In the genomic region with DNA sequence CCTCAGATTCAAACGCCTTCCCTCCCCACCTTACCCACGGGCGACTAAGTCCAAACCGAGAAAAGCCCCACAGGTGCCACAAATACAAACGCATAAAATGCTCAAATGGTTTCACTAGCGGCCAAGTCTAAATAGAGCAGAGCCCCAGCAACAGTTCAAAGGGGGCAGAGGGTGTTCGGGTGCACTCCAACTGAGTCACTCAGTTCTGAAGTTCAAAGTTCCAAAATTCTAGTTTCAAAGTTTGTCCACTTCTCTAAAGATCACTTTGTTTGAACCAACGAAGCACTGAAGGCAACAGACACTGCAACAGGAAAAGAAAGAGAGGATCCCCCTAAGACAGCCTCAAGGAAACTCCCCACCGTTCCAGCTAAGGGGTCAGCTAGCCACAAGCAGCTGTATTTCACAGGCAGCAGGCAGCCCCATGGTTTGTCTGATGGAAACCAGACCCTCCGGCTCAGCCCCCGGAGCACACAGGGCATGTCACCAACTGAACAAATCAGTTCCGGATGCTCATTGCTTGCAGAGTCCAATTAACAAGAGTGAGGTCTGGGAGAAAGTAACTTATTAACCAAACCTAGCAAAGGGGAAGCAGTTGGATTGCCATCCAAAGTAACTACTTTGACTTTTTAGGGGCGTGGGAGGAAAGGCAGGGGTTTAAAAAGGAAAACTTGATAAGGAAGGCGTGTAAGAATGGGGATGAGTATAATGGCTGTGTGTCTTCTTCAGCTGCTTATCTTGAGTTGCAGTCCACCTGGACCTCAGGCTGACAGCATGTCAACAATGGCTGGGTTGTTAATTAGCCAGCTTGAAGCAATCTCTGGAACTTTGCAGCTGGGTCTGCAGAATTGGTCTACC, we compare ENCODE assay signal across 26 cellular contexts.
DNase-seq lines count a peak whose midpoint lies in the region; ATAC-seq and TF ChIP-seq lines count a peak whose summit lies in the region.
"Had no signal": no experiment of that assay in that cellular context is flagged by ENCODE, and none has a peak within 500 bp of the region (broad histone marks: within the 10 kb centered on the region; RNA-seq: fewer than 3 reads in every experiment).

No MANE protein-coding gene starts in this region.

- peak overlapping the region; percentile 5 for H2AFZ ChIP-seq in hepatocyte

- H3K4me1 ChIP-seq in Caco-2 (peaks cover 13% of the 10 kb centered on the region), hepatocyte (ENCODE audit: insufficient read depth) (no peaks in the 10 kb centered on the region)
- H3K4me1 ChIP-seq: SJCRH30, thyroid gland had no signal

- BruUV-seq in Caco-2 (replicated peaks; lab: Mats Ljungman, UMichigan), result no TSS peak

- no peaks in the 10 kb centered on the region for H3K79me2 ChIP-seq in hepatocyte

- no peak overlapping the region for H3K27ac Mint-ChIP-seq in Caco-2 (ENCODE audit: unreplicated experiment)
- H3K27ac Mint-ChIP-seq in nephron progenitor cell, result peak overlapping the region; percentile 93
- H3K27ac Mint-ChIP-seq: activated CD8-positive, alpha-beta T cell treated with anti-CD3 and anti-CD28 coated beads, Interleukin-2, amount 10 ng/mL, durations not matched to agents 7 days and 5 days; activated naive CD4-positive, alpha-beta T cell treated with anti-CD3 and anti-CD28 coated beads, Interleukin-2, amount 50 U/mL, for 24 hours; H9; stimulated activated memory B cell treated with anti-CD40 and anti-IgM and Interleukin-4, amounts not matched to agents 10 μg/mL and 1 μg/mL and 100 μg/mL, for 72 hours had no signal

- H3K27me3 Mint-ChIP-seq in Caco-2 (ENCODE audit: insufficient read depth, unreplicated experiment) (no peaks in the 10 kb centered on the region), nephron progenitor cell (ENCODE audit: low read depth, poor library complexity) (no peaks in the 10 kb centered on the region)
- H3K27me3 Mint-ChIP-seq: activated naive CD4-positive, alpha-beta T cell treated with anti-CD3 and anti-CD28 coated beads, Interleukin-2, amount 50 U/mL, for 24 hours; stimulated activated memory B cell treated with anti-CD40 and anti-IgM and Interleukin-4, amounts not matched to agents 10 μg/mL and 1 μg/mL and 100 μg/mL, for 72 hours had no signal

- no peaks in the 10 kb centered on the region for H3K36me3 ChIP-seq in Caco-2 (ENCODE audit: control insufficient read depth, insufficient read depth, low read length)
- H3K36me3 ChIP-seq in hepatocyte (replicated peaks; ENCODE audit: insufficient read depth, low read depth), result no peaks in the 10 kb centered on the region
- H3K36me3 ChIP-seq in H7 (replicated peaks; ENCODE audit: control insufficient read depth, insufficient read depth, low read length), result no peaks in the 10 kb centered on the region
- H3K36me3 ChIP-seq: SJCRH30, thyroid gland had no signal

- H3K4me3 Mint-ChIP-seq in Caco-2 (ENCODE audit: unreplicated experiment) (peak overlapping the region; percentile 59), nephron progenitor cell (peak overlapping the region; percentile 67)
- H3K4me3 Mint-ChIP-seq: activated CD8-positive, alpha-beta T cell treated with anti-CD3 and anti-CD28 coated beads, Interleukin-2, amount 10 ng/mL, durations not matched to agents 7 days and 5 days; activated naive CD4-positive, alpha-beta T cell treated with anti-CD3 and anti-CD28 coated beads, Interleukin-2, amount 50 U/mL, for 24 hours; activated T-cell treated with anti-CD3 and anti-CD28 coated beads, Interleukin-2, amount 50 U/mL, for 4 hours; brain; H9; stimulated activated memory B cell treated with anti-CD40 and anti-IgM and Interleukin-4, amounts not matched to agents 10 μg/mL and 1 μg/mL and 100 μg/mL, for 72 hours had no signal

- H3K9me3 ChIP-seq in Caco-2 (no peaks in the 10 kb centered on the region), hepatocyte (ENCODE audit: low read depth) (no peaks in the 10 kb centered on the region)
- H3K9me3 ChIP-seq: SJCRH30, thyroid gland had no signal

- CTCF ChIA-PET in Caco-2 (lab: Charles Lee), result no interaction called here

- H3K4me3 ChIP-seq in Caco-2 (ENCODE audit: low read depth, low read length) (peak overlapping the region; percentile 24), hepatocyte (peak overlapping the region; percentile 9), H7 (ENCODE audit: insufficient read depth, low read depth, low read length) (no peak overlapping the region)
- H3K4me3 ChIP-seq: SJCRH30, thyroid gland had no signal

- ATAC-seq in GM19452 (IDR thresholded peaks at IDR 0.05; ENCODE audit: unreplicated experiment) (no peak), HG03460 (IDR thresholded peaks at IDR 0.05; ENCODE audit: unreplicated experiment) (no peak)
- ATAC-seq: activated CD8-positive, alpha-beta T cell treated with anti-CD3 and anti-CD28 coated beads, Interleukin-2, amount 10 ng/mL, durations not matched to agents 7 days and 5 days; activated T-cell treated with anti-CD3 and anti-CD28 coated beads, Interleukin-2, amount 50 U/mL, for 4 hours; stimulated activated memory B cell treated with anti-CD40 and anti-IgM and Interleukin-4, amounts not matched to agents 10 μg/mL and 1 μg/mL and 100 μg/mL, for 72 hours had no signal

- peak overlapping the region; percentile 80 for H3K27ac ChIP-seq in hepatocyte
- H3K27ac ChIP-seq: C4-2B, SJCRH30, thyroid gland had no signal

- H3K36me3 Mint-ChIP-seq in Caco-2 (ENCODE audit: insufficient read depth, unreplicated experiment) (no peaks in the 10 kb centered on the region), nephron progenitor cell (ENCODE audit: low read depth) (no peaks in the 10 kb centered on the region)
- H3K36me3 Mint-ChIP-seq: activated naive CD4-positive, alpha-beta T cell treated with anti-CD3 and anti-CD28 coated beads, Interleukin-2, amount 50 U/mL, for 24 hours; brain; stimulated activated memory B cell treated with anti-CD40 and anti-IgM and Interleukin-4, amounts not matched to agents 10 μg/mL and 1 μg/mL and 100 μg/mL, for 72 hours had no signal

- H3K4me2 ChIP-seq in hepatocyte, result peak overlapping the region; percentile 74

- POLR2A ChIA-PET in Caco-2 (lab: Charles Lee), result no interaction called here

- WGBS in hepatocyte (ENCODE audit: low lambda C conversion rate, missing lambda C conversion rate), result 32% methylated on average over 14 of the region's 14 CpGs

- H3K4me1 Mint-ChIP-seq in Caco-2 (ENCODE audit: low read depth, unreplicated experiment), result peaks cover 4% of the 10 kb centered on the region
- peaks cover 38% of the 10 kb centered on the region for H3K4me1 Mint-ChIP-seq in nephron progenitor cell
- H3K4me1 Mint-ChIP-seq: activated naive CD4-positive, alpha-beta T cell treated with anti-CD3 and anti-CD28 coated beads, Interleukin-2, amount 50 U/mL, for 24 hours; brain; H9; stimulated activated memory B cell treated with anti-CD40 and anti-IgM and Interleukin-4, amounts not matched to agents 10 μg/mL and 1 μg/mL and 100 μg/mL, for 72 hours had no signal

- H3K9me3 Mint-ChIP-seq in Caco-2 (ENCODE audit: unreplicated experiment) (no peaks in the 10 kb centered on the region), nephron progenitor cell (peaks cover 12% of the 10 kb centered on the region)

- H3K27me3 ChIP-seq in Caco-2 (replicated peaks; ENCODE audit: control insufficient read depth, insufficient read depth, low read length) (no peaks in the 10 kb centered on the region), hepatocyte (no peaks in the 10 kb centered on the region), H7 (ENCODE audit: control insufficient read depth, insufficient read depth, low read length) (no peaks in the 10 kb centered on the region)
- H3K27me3 ChIP-seq: SJCRH30, thyroid gland had no signal

- H3K9me2 ChIP-seq in hepatocyte (replicated peaks; ENCODE audit: insufficient read depth), result no peaks in the 10 kb centered on the region

- DNase-seq in Caco-2 (peak; percentile 59 to 79), NCI-H69 (lab: John Stamatoyannopoulos, UW) (peak; percentile 12), hepatocyte (ENCODE audit: low spot score) (peak; percentile 57), nephron progenitor cell (peak; percentile 41), SKM-1 (lab: John Stamatoyannopoulos, UW; ENCODE audit: unreplicated experiment) (no peak), H7 (no peak)
- DNase-seq: activated CD8-positive, alpha-beta T cell treated with anti-CD3 and anti-CD28 coated beads, Interleukin-2, amount 10 ng/mL, durations not matched to agents 7 days and 5 days; activated T-cell treated with anti-CD3 and anti-CD28 coated beads, Interleukin-2, amount 50 U/mL, for 4 hours; cortex of kidney; DMS153; erythroblast; H9; Kasumi-1; NCI-H1092 treated with DMSO at 0.1 percent for 48 hours; NCI-H2107; NCI-H524 treated with DMSO at 0.1 percent for 48 hours; stimulated activated CD4-positive, alpha-beta T cell treated with anti-CD3 and anti-CD28 coated beads, Interleukin-15, amount 100 ng/mL, for 24 hours; T-helper 9 cell; thyroid gland had no signal

- intact Hi-C loops in Caco-2 (cut with micrococcal nuclease; ENCODE audit: unreplicated experiment), result no loop called here

- no peaks in the 10 kb centered on the region for H4K20me1 ChIP-seq in hepatocyte (ENCODE audit: insufficient read depth, poor library complexity, severe bottlenecking)

- TF ChIP-seq CTCF in Caco-2 (IDR thresholded peaks at IDR 0.05; ENCODE audit: insufficient read depth in 1 of 2, low read depth in 1 of 2, low read length in 1 of 2, severe bottlenecking in 1 of 2, unreplicated experiment in 1 of 2) (no peak), hepatocyte (IDR thresholded peaks at IDR 0.05; ENCODE audit: poor library complexity) (no peak), nephron progenitor cell (IDR thresholded peaks at IDR 0.05) (no peak)

Comparison
In these comparisons a context has a peak if more than half of its experiments do, and no peak if none do; other contexts are left out.
1. DNase-seq: peak in Caco-2 (2 of 2), NCI-H69 (single experiment), hepatocyte (single experiment) and nephron progenitor cell (single experiment); none in SKM-1 (single experiment) and H7 (single experiment).